Comparison of ENCODE assay signal across 21 cellular contexts in the genomic region with DNA sequence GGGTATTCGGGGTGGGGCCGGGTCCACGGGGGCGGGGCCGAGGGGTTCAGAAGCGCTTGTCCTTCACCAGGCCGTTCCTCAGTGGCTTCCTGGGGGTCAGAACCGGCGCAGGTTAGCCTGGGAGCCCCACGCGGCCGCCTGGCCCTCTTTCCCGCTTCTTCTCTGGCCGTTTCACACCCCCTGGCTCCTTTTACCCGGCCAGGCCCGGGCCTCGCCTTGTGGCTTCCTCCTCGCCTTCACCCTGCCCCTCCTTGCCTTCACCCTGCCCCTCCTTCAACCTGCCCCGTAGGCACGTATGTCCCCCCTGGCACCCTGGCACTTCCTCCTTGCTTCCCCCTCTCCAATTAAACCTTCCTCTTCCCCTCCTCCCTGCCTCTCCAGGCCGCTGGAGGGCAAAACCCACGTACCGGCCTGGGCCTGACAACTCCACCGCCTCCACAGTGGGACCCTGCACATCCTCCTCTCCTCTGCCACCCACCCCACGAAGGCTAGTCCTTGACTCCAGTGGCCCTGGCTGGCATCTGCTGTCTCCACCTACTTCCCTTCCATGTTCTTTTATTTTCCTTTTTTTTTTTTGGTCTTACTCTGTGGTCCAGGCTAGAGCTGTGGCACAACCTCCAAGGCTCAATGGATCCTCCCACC. TPM values are rescaled to one million over a fixed set of nuclear protein-coding genes. Genes with fewer than 3 reads are reported as not detected.
DNase-seq lines count a peak whose midpoint lies in the region; ATAC-seq lines count a peak whose summit lies in the region.
"Had no signal": no experiment of that assay in that cellular context is flagged by ENCODE, and none has a peak within 500 bp of the region (broad histone marks: within the 10 kb centered on the region; RNA-seq: fewer than 3 reads in every experiment).

No MANE protein-coding gene starts in this region.

- CTCF ChIA-PET in activated CD4-positive, alpha-beta T cell treated with anti-CD3 and anti-CD28 coated beads for 36 hours (lab: Charles Lee), result no interaction called here

- peaks cover 10% of the 10 kb centered on the region for H3K4me1 Mint-ChIP-seq in stimulated activated naive CD8-positive, alpha-beta T cell treated with anti-CD3 and anti-CD28 coated beads, Interleukin-15, Interleukin-2, amounts not matched to agents 100 ng/mL and 50 ng/mL, for 24 hours (ENCODE audit: low read depth)
- no peaks in the 10 kb centered on the region for H3K4me1 Mint-ChIP-seq in activated T-helper 17 cell treated with anti-CD3 and anti-CD28 coated beads, Interleukin-2, amount 50 U/mL, for 72 hours
- peaks cover 7 to 11% (median 10%) of the 10 kb centered on the region in 3 donors for H3K4me1 Mint-ChIP-seq in naive B cell
- H3K4me1 Mint-ChIP-seq in activated CD4-positive, alpha-beta T cell treated with anti-CD3 and anti-CD28 coated beads for 36 hours, result peaks cover 5% of the 10 kb centered on the region

- H3K27ac Mint-ChIP-seq in stimulated activated naive CD8-positive, alpha-beta T cell treated with anti-CD3 and anti-CD28 coated beads, Interleukin-15, Interleukin-2, amounts not matched to agents 100 ng/mL and 50 ng/mL, for 24 hours, result peak overlapping the region; percentile 53
- peak overlapping the region; percentile 61 for H3K27ac Mint-ChIP-seq in activated T-helper 17 cell treated with anti-CD3 and anti-CD28 coated beads, Interleukin-2, amount 50 U/mL, for 72 hours
- H3K27ac Mint-ChIP-seq in naive B cell, result peak overlapping the region in 3 of 6 donors; percentile 36 to 95 (median 68)
- H3K27ac Mint-ChIP-seq in activated CD4-positive, alpha-beta T cell treated with anti-CD3 and anti-CD28 coated beads for 36 hours, result no peak overlapping the region
- H3K27ac Mint-ChIP-seq: activated naive CD4-positive, alpha-beta T cell treated with anti-CD3 and anti-CD28 coated beads, Interleukin-2, amount 10 ng/mL, durations not matched to agents 7 days and 5 days had no signal

- H3K9me3 Mint-ChIP-seq in stimulated activated naive CD8-positive, alpha-beta T cell treated with anti-CD3 and anti-CD28 coated beads, Interleukin-15, Interleukin-2, amounts not matched to agents 100 ng/mL and 50 ng/mL, for 24 hours, result no peaks in the 10 kb centered on the region
- H3K9me3 Mint-ChIP-seq in activated T-helper 17 cell treated with anti-CD3 and anti-CD28 coated beads, Interleukin-2, amount 50 U/mL, for 72 hours, result no peaks in the 10 kb centered on the region
- peaks cover 0 to 3% (median 0%) of the 10 kb centered on the region in 7 donors for H3K9me3 Mint-ChIP-seq in naive B cell
- no peaks in the 10 kb centered on the region for H3K9me3 Mint-ChIP-seq in activated CD4-positive, alpha-beta T cell treated with anti-CD3 and anti-CD28 coated beads for 36 hours (ENCODE audit: low read depth)
- H3K9me3 Mint-ChIP-seq: activated naive CD4-positive, alpha-beta T cell treated with anti-CD3 and anti-CD28 coated beads, Interleukin-2, amount 10 ng/mL, durations not matched to agents 7 days and 5 days; CD4-positive, alpha-beta memory T cell had no signal

- H3K4me3 Mint-ChIP-seq in stimulated activated naive CD8-positive, alpha-beta T cell treated with anti-CD3 and anti-CD28 coated beads, Interleukin-15, Interleukin-2, amounts not matched to agents 100 ng/mL and 50 ng/mL, for 24 hours, result no peak overlapping the region
- H3K4me3 Mint-ChIP-seq in activated T-helper 17 cell treated with anti-CD3 and anti-CD28 coated beads, Interleukin-2, amount 50 U/mL, for 72 hours, result peak overlapping the region; percentile 17
- H3K4me3 Mint-ChIP-seq in naive B cell, result peak overlapping the region in 5 of 8 donors; percentile 12 to 76 (median 64)
- no peak overlapping the region for H3K4me3 Mint-ChIP-seq in activated CD4-positive, alpha-beta T cell treated with anti-CD3 and anti-CD28 coated beads for 36 hours
- H3K4me3 Mint-ChIP-seq: activated naive CD4-positive, alpha-beta T cell treated with anti-CD3 and anti-CD28 coated beads, Interleukin-2, amount 10 ng/mL, durations not matched to agents 7 days and 5 days had no signal

- intact Hi-C loops in activated CD4-positive, alpha-beta T cell treated with anti-CD3 and anti-CD28 coated beads for 36 hours (cut with DNase I, micrococcal nuclease), result no loop called here

- no peak for DNase-seq in stimulated activated naive CD8-positive, alpha-beta T cell treated with anti-CD3 and anti-CD28 coated beads, Interleukin-15, Interleukin-2, amounts not matched to agents 100 U/mL and 50 U/mL, for 24 hours
- DNase-seq in naive B cell (no peak), NCI-H345 treated with DMSO at 0.1 percent for 48 hours (lab: John Stamatoyannopoulos, UW; ENCODE audit: unreplicated experiment) (no peak), midbrain (lab: John Stamatoyannopoulos, UW) (no peak)
- DNase-seq in activated CD4-positive, alpha-beta T cell treated with anti-CD3 and anti-CD28 coated beads for 36 hours, result no peak
- DNase-seq in activated effector memory CD4-positive, alpha-beta T cell treated with anti-CD3 and anti-CD28 coated beads, Interleukin-2, amount 50 U/mL, for 16 hours, result no peak
- DNase-seq: activated CD4-positive, alpha-beta T cell treated with anti-CD3 and anti-CD28 coated beads, Interleukin-2, amount 50 U/mL, for 48 hours; activated naive CD4-positive, alpha-beta T cell treated with anti-CD3 and anti-CD28 coated beads, Interleukin-2, amount 10 ng/mL, durations not matched to agents 7 days and 5 days; activated T-cell treated with anti-CD3 and anti-CD28 coated beads for 4 hours; CD4-positive, alpha-beta memory T cell; effector CD8-positive, alpha-beta T cell; GF-D8; KG1; left colon; NCI-H748 treated with DMSO at 0.1 percent for 48 hours; Right ventricle myocardium superior; small intestine; stimulated activated CD4-positive, alpha-beta T cell treated with anti-CD3 and anti-CD28 coated beads, Interleukin-4, amount 100 ng/mL, for 1 hour had no signal

- peaks cover 20% of the 10 kb centered on the region for H3K36me3 Mint-ChIP-seq in stimulated activated naive CD8-positive, alpha-beta T cell treated with anti-CD3 and anti-CD28 coated beads, Interleukin-15, Interleukin-2, amounts not matched to agents 100 ng/mL and 50 ng/mL, for 24 hours (ENCODE audit: low read depth)
- H3K36me3 Mint-ChIP-seq in activated T-helper 17 cell treated with anti-CD3 and anti-CD28 coated beads, Interleukin-2, amount 50 U/mL, for 72 hours (ENCODE audit: low read depth), result peaks cover 34% of the 10 kb centered on the region
- no peaks in the 10 kb centered on the region for H3K36me3 Mint-ChIP-seq in naive B cell
- H3K36me3 Mint-ChIP-seq in activated CD4-positive, alpha-beta T cell treated with anti-CD3 and anti-CD28 coated beads for 36 hours (ENCODE audit: low read depth), result peaks cover 18% of the 10 kb centered on the region

- POLR2A ChIA-PET in activated CD4-positive, alpha-beta T cell treated with anti-CD3 and anti-CD28 coated beads for 36 hours (lab: Charles Lee), result interaction anchor here (0.6 kb wide), 1 partner anchor 61 kb away, joined by 7 read pairs; no protein-coding TSS in a partner anchor

- peaks cover 10% of the 10 kb centered on the region for H3K27me3 Mint-ChIP-seq in stimulated activated naive CD8-positive, alpha-beta T cell treated with anti-CD3 and anti-CD28 coated beads, Interleukin-15, Interleukin-2, amounts not matched to agents 100 ng/mL and 50 ng/mL, for 24 hours
- no peaks in the 10 kb centered on the region for H3K27me3 Mint-ChIP-seq in activated T-helper 17 cell treated with anti-CD3 and anti-CD28 coated beads, Interleukin-2, amount 50 U/mL, for 72 hours
- H3K27me3 Mint-ChIP-seq in naive B cell, result peaks cover 6 to 25% (median 18%) of the 10 kb centered on the region in 3 donors
- peaks cover 3% of the 10 kb centered on the region for H3K27me3 Mint-ChIP-seq in activated CD4-positive, alpha-beta T cell treated with anti-CD3 and anti-CD28 coated beads for 36 hours

- no peak for ATAC-seq in stimulated activated naive CD8-positive, alpha-beta T cell treated with anti-CD3 and anti-CD28 coated beads, Interleukin-15, Interleukin-2, amounts not matched to agents 100 U/mL and 50 U/mL, for 24 hours
- no peak for ATAC-seq in activated T-helper 17 cell treated with anti-CD3 and anti-CD28 coated beads, Interleukin-2, amount 50 U/mL, for 72 hours (replicated peaks)
- ATAC-seq in naive B cell (ENCODE audit: low read depth in 2 of 2), result no peak
- no peak for ATAC-seq in activated CD4-positive, alpha-beta T cell treated with anti-CD3 and anti-CD28 coated beads for 36 hours
- ATAC-seq: left colon had no signal

RNA-seq across cellular contexts. Expression of a gene that starts 25.3 kb away (rescaled TPM):
- total RNA-seq in activated T-helper 17 cell treated with anti-CD3 and anti-CD28 coated beads, Interleukin-2, amount 50 U/mL, for 72 hours, result not detected
- under 1 TPM in 1 of 6 donors, not detected in 5; 0.15 TPM for polyA plus RNA-seq in naive B cell (ENCODE audit: low read depth in 6 of 6)
- total RNA-seq in activated CD4-positive, alpha-beta T cell treated with anti-CD3 and anti-CD28 coated beads for 36 hours, result under 1 TPM; 0.11 to 0.16 TPM
- total RNA-seq: CD4-positive, alpha-beta memory T cell; T-helper 1 cell treated with Interleukin-12 subunit alpha and Interleukin-12 subunit beta and Interleukin-4 antibody, amounts not matched to agents 30 ng/mL and 1 ng/mL, for 36 hours had no signal
- polyA plus RNA-seq: CD4-positive, alpha-beta memory T cell had no signal

RNA-seq across cellular contexts. Expression of a gene that starts 38.9 kb away (rescaled TPM):
- 10 to 100 TPM; 64.9 to 90.1 TPM for total RNA-seq in activated T-helper 17 cell treated with anti-CD3 and anti-CD28 coated beads, Interleukin-2, amount 50 U/mL, for 72 hours
- polyA plus RNA-seq in naive B cell (ENCODE audit: low read depth in 6 of 6), result 10 to 100 TPM in 3 of 6 donors, 1 to 10 TPM in 3; 2.2 to 21.3 (median 10.0) TPM
- total RNA-seq in activated CD4-positive, alpha-beta T cell treated with anti-CD3 and anti-CD28 coated beads for 36 hours, result 10 to 100 TPM; 72.4 to 74.0 TPM

RNA-seq across cellular contexts. Expression of a gene that starts 48.5 kb away (rescaled TPM):
- total RNA-seq in activated T-helper 17 cell treated with anti-CD3 and anti-CD28 coated beads, Interleukin-2, amount 50 U/mL, for 72 hours, result 100 to 1,000 TPM; 166 to 171 TPM
- 100 to 1,000 TPM; 204 to 322 (median 251) TPM for polyA plus RNA-seq in naive B cell (ENCODE audit: low read depth in 6 of 6)
- total RNA-seq in activated CD4-positive, alpha-beta T cell treated with anti-CD3 and anti-CD28 coated beads for 36 hours, result 100 to 1,000 TPM; 158 to 182 TPM

RNA-seq across cellular contexts. Expression of a gene that starts 48.9 kb away (rescaled TPM):
- 10 to 100 TPM; 33.7 to 54.4 TPM for total RNA-seq in activated T-helper 17 cell treated with anti-CD3 and anti-CD28 coated beads, Interleukin-2, amount 50 U/mL, for 72 hours
- 10 to 100 TPM; 14.2 to 33.3 (median 24.5) TPM for polyA plus RNA-seq in naive B cell (ENCODE audit: low read depth in 6 of 6)
- total RNA-seq in activated CD4-positive, alpha-beta T cell treated with anti-CD3 and anti-CD28 coated beads for 36 hours, result 10 to 100 TPM; 51.4 to 53.4 TPM

Comparison
In these comparisons a context has a peak if more than half of its experiments do, and no peak if none do; other contexts are left out.
1. H3K4me3 Mint-ChIP-seq: peak in activated T-helper 17 cell treated with anti-CD3 and anti-CD28 coated beads, Interleukin-2, amount 50 U/mL, for 72 hours (single experiment) and naive B cell (5 of 8); none in stimulated activated naive CD8-positive, alpha-beta T cell treated with anti-CD3 and anti-CD28 coated beads, Interleukin-15, Interleukin-2, amounts not matched to agents 100 ng/mL and 50 ng/mL, for 24 hours (single experiment) and activated CD4-positive, alpha-beta T cell treated with anti-CD3 and anti-CD28 coated beads for 36 hours (single experiment).